In genomic region chr1:61428146-61428545, GRCh38 we compare ENCODE assay signal across 17 cellular contexts.
"Had no signal": no experiment of that assay in that cellular context is flagged by ENCODE, and none has a peak within 500 bp of the region (broad histone marks: within the 10 kb centered on the region; RNA-seq: fewer than 3 reads in every experiment).

No MANE protein-coding gene starts in this region.

- H3K27me3 ChIP-seq: body of pancreas, sigmoid colon, spleen, upper lobe of left lung had no signal

- ATAC-seq: activated CD8-positive, alpha-beta memory T cell treated with anti-CD3 and anti-CD28 coated beads, Interleukin-2, amount 10 ng/mL, durations not matched to agents 7 days and 5 days; body of pancreas; natural killer cell treated with Interleukin-12 subunit alpha and Interleukin-12 subunit beta and Interleukin-15 and Interleukin-18, amount 100 ng/mL, for 72 hours; stimulated activated naive B cell treated with anti-CD40 and anti-IgM and Interleukin-4, amounts not matched to agents 10 μg/mL and 1 μg/mL and 100 μg/mL, for 72 hours had no signal

- H3K36me3 ChIP-seq: sigmoid colon, spleen, thoracic aorta, upper lobe of left lung had no signal

- H3K9me3 ChIP-seq: body of pancreas, sigmoid colon, spleen, thoracic aorta, upper lobe of left lung had no signal

- DNase-seq: activated CD4-positive, alpha-beta memory T cell treated with anti-CD3 and anti-CD28 coated beads, Interleukin-2, amount 10 ng/mL, durations not matched to agents 7 days and 5 days; activated CD4-positive, alpha-beta T cell treated with anti-CD3 and anti-CD28 coated beads for 48 hours; activated CD4-positive, CD25-positive, alpha-beta regulatory T cell; activated CD8-positive, alpha-beta memory T cell treated with anti-CD3 and anti-CD28 coated beads, Interleukin-2, amount 10 ng/mL, durations not matched to agents 7 days and 5 days; amniotic stem cell; body of pancreas; caudate nucleus; erythroblast; mesenchymal stem cell; sigmoid colon; spleen; stimulated activated CD4-positive, alpha-beta T cell treated with anti-CD3 and anti-CD28 coated beads, Interleukin-4, amount 100 ng/mL, for 4 hours; stimulated activated naive B cell treated with anti-CD40 and anti-IgM and Interleukin-4, amounts not matched to agents 10 μg/mL and 1 μg/mL and 100 μg/mL, for 72 hours; T1000; upper lobe of left lung had no signal

- H3K4me1 ChIP-seq: body of pancreas had no signal

- H3K4me3 ChIP-seq: body of pancreas, sigmoid colon, spleen, thoracic aorta, upper lobe of left lung had no signal
